ENCODE assay signal across 24 cellular contexts in genomic region chr5:119512277-119512676, GRCh38. TPM values are rescaled to one million over a fixed set of nuclear protein-coding genes. Genes with fewer than 3 reads are reported as not detected.
A peak's percentile ranks its signal among the peaks of the same experiment; 100 is the strongest.
DNase-seq lines count a peak whose midpoint lies in the region; ATAC-seq, FAIRE-seq and TF ChIP-seq lines count a peak whose summit lies in the region.
"Had no signal": no experiment of that assay in that cellular context is flagged by ENCODE, and none has a peak within 500 bp of the region (broad histone marks: within the 10 kb centered on the region; RNA-seq: fewer than 3 reads in every experiment).

No MANE protein-coding gene starts in this region.

- no peaks in the 10 kb centered on the region for H3K4me1 Mint-ChIP-seq in WTC11
- H3K4me1 Mint-ChIP-seq in endodermal cell: no peaks in the 10 kb centered on the region
- H3K4me1 Mint-ChIP-seq: B cell, H9 had no signal

- H3K4me1 ChIP-seq in A673 (ENCODE audit: insufficient read depth, low read length, poor library complexity, severe bottlenecking) (no peaks in the 10 kb centered on the region), endodermal cell (ENCODE audit: control insufficient read depth, insufficient read depth, low read length) (peaks cover 4% of the 10 kb centered on the region)
- H3K4me1 ChIP-seq: BLaER1 treated with 17β-estradiol and CSF1 and Interleukin-3, amounts not matched to agents 10 nM and 100 nM had no signal

- no peaks in the 10 kb centered on the region for H3K36me3 ChIP-seq in A673 (ENCODE audit: insufficient read depth, low read length, poor library complexity, severe bottlenecking)
- peaks cover 91% of the 10 kb centered on the region for H3K36me3 ChIP-seq in endodermal cell (ENCODE audit: control insufficient read depth, insufficient read depth, low read length)

- TF ChIP-seq CTCF in A673 (conservative IDR thresholded peaks at IDR 0.05; ENCODE audit: low read depth, low read length) (no peak), WTC11 (IDR thresholded peaks at IDR 0.05) (no peak), endodermal cell (conservative IDR thresholded peaks at IDR 0.05) (no peak)

- H3K9ac ChIP-seq in endodermal cell (ENCODE audit: extremely low read depth, low read length, poor library complexity, severe bottlenecking): no peak overlapping the region
- H3K9ac ChIP-seq: BLaER1 treated with 17β-estradiol and CSF1 and Interleukin-3, amounts not matched to agents 10 nM and 100 nM had no signal

- peak; percentile 19 for DNase-seq in A673 (ENCODE audit: low spot score)
- peak; percentile 1 for DNase-seq in LHCN-M2 (ENCODE audit: low read depth)
- no peak for DNase-seq in WTC11 (ENCODE audit: low spot score)
- DNase-seq in endodermal cell: no peak
- no peak for DNase-seq in RCC 7860 (ENCODE audit: low spot score)
- DNase-seq in D341Med (ENCODE audit: low spot score): no peak
- no peak for DNase-seq in KG1 (lab: John Stamatoyannopoulos, UW)
- no peak for DNase-seq in GDM1 (lab: John Stamatoyannopoulos, UW)
- DNase-seq: 8988T; Calu3; CD8-positive, alpha-beta T cell; DMS 273 treated with DMSO at 0.1 percent for 48 hours; DMS53; DND-41; EL; H9; IMR-90; KBM-7 had no signal

- H3K27ac Mint-ChIP-seq in WTC11: no peak overlapping the region
- no peak overlapping the region for H3K27ac Mint-ChIP-seq in endodermal cell
- H3K27ac Mint-ChIP-seq: B cell; CD8-positive, alpha-beta T cell; H9 had no signal

- no peaks in the 10 kb centered on the region for H3K27me3 Mint-ChIP-seq in WTC11 (ENCODE audit: low read depth)
- H3K27me3 Mint-ChIP-seq in endodermal cell (ENCODE audit: insufficient read depth): no peaks in the 10 kb centered on the region
- H3K27me3 Mint-ChIP-seq: B cell had no signal

- H3K27ac ChIP-seq in A673 (ENCODE audit: low read depth, low read length, poor library complexity, severe bottlenecking) (no peak overlapping the region), endodermal cell (ENCODE audit: low read depth, low read length) (no peak overlapping the region)
- H3K27ac ChIP-seq: BLaER1 treated with 17β-estradiol and CSF1 and Interleukin-3, amounts not matched to agents 10 nM and 100 nM; HL-60 had no signal

- CTCF ChIA-PET in A673 (lab: Charles Lee) (no interaction called here), WTC11 (lab: Charles Lee) (interaction anchor here (0.6 kb wide), 1 partner anchor 52 kb away, joined by 3 read pairs; no protein-coding TSS in a partner anchor)

- H3K9me3 Mint-ChIP-seq in WTC11: peaks cover 22% of the 10 kb centered on the region
- H3K9me3 Mint-ChIP-seq in endodermal cell: peaks cover 39% of the 10 kb centered on the region

- no peak for FAIRE-seq in RCC 7860 (lab: Jason Lieb, UNC)
- FAIRE-seq: GM12892, GM18507, H1 had no signal

- H3K27me3 ChIP-seq in A673 (replicated peaks; ENCODE audit: insufficient read depth, low read depth, low read length, poor library complexity): no peaks in the 10 kb centered on the region
- no peaks in the 10 kb centered on the region for H3K27me3 ChIP-seq in endodermal cell (ENCODE audit: control insufficient read depth, insufficient read depth, low read length, poor library complexity, severe bottlenecking)
- H3K27me3 ChIP-seq: BLaER1 treated with 17β-estradiol and CSF1 and Interleukin-3, amounts not matched to agents 10 nM and 100 nM had no signal

- H3K4me3 ChIP-seq in A673 (ENCODE audit: low read depth, low read length, poor library complexity, severe bottlenecking) (no peak overlapping the region), endodermal cell (ENCODE audit: low read length) (peak overlapping the region; percentile 73)
- H3K4me3 ChIP-seq: BLaER1 treated with 17β-estradiol and CSF1 and Interleukin-3, amounts not matched to agents 10 nM and 100 nM had no signal

- peaks cover 3% of the 10 kb centered on the region for H3K9me3 ChIP-seq in A673 (ENCODE audit: low read depth, low read length, poor library complexity, severe bottlenecking)
- peaks cover 77% of the 10 kb centered on the region for H3K9me3 ChIP-seq in endodermal cell (ENCODE audit: control insufficient read depth, low read length)

- no TSS peak for BruUV-seq in A673 (replicated peaks; lab: Mats Ljungman, UMichigan)

- H3K4me3 Mint-ChIP-seq in WTC11 (no peak overlapping the region), endodermal cell (no peak overlapping the region)
- H3K4me3 Mint-ChIP-seq: B cell; CD8-positive, alpha-beta T cell; H9 had no signal

- WGBS in endodermal cell (ENCODE audit: insufficient coverage in 1 of 2, insufficient read length in 1 of 2), 2 experiments: 83% methylated on average over 1 of the region's 1 CpG; no CpG with 5 or more reads in 1 of the 2 experiments

- H3K36me3 Mint-ChIP-seq in WTC11 (peaks cover 77% of the 10 kb centered on the region), endodermal cell (ENCODE audit: low read depth) (peaks cover 86% of the 10 kb centered on the region)

- intact Hi-C loops in A673 (cut with micrococcal nuclease; ENCODE audit: unreplicated experiment): no loop called here

- POLR2A ChIA-PET in A673 (lab: Charles Lee; ENCODE audit: low non-redundant PET): no interaction called here
- POLR2A ChIA-PET in WTC11 (lab: Charles Lee): no interaction called here

- ATAC-seq in WTC11: no peak
- ATAC-seq: CD8-positive, alpha-beta T cell had no signal

TF ChIP-seq in WTC11, 78 proteins besides CTCF, POLR2A, EP300 and RAD21:
- TF ChIP-seq ZNF263 (CRISPR knock-in tag; IDR thresholded peaks at IDR 0.05; ENCODE audit: low read depth): no peak
- TF ChIP-seq ZNF317 (CRISPR knock-in tag; IDR thresholded peaks at IDR 0.05; ENCODE audit: borderline replicate concordance, low read depth): peak; percentile 81; the same call in 1 of the 2 replicates
TF ChIP-seq in WTC11: peak in this region for 1.

RNA-seq across cellular contexts. Expression of gene HSD17B4, which starts 60.0 kb away (rescaled TPM):
- total RNA-seq in A673 (2021) (140 and 151 TPM in 2 replicates), LHCN-M2 (2014; rRNA removed) (87.4 and 87.7 TPM in 2 replicates), WTC11 (2021) (362 to 409 TPM (median 407 TPM) in 3 replicates), endodermal cell (100 to 1,000 TPM; 453 to 480 TPM)
- 52.1 TPM for polyA plus RNA-seq in LHCN-M2 (2012)
- polyA plus RNA-seq in endodermal cell (2013, experiment 1 of 2): 154 TPM
- 158 TPM for polyA plus RNA-seq in endodermal cell (2013, experiment 2 of 2)

Comparison
In these comparisons a context has a peak if more than half of its experiments do, and no peak if none do; other contexts are left out.
1. DNase-seq: peak in A673 (single experiment) and LHCN-M2 (single experiment); none in WTC11 (single experiment), endodermal cell (single experiment), RCC 7860 (single experiment), D341Med (single experiment), KG1 (single experiment) and GDM1 (single experiment).